Comparison of ENCODE assay signal across 1 cellular context in genomic region chrX:2710496-2710895, GRCh38.
TF ChIP-seq lines count a peak whose summit lies in the region.

No MANE protein-coding gene starts in this region.

TF ChIP-seq in endothelial cell of umbilical vein, 7 proteins besides CTCF, POLR2A, EP300 and RAD21 (continued from another document):
- no peak for TF ChIP-seq JUN (IDR thresholded peaks at IDR 0.05; ENCODE audit: borderline replicate concordance, insufficient read depth, insufficient read length, low read depth)
TF ChIP-seq in endothelial cell of umbilical vein: peak in this region for 0.
